8 cellular contexts compared by ENCODE assay signal in genomic region chr1:7783826-7784491, GRCh38. TPM values are rescaled to one million over a fixed set of nuclear protein-coding genes. Genes with fewer than 3 reads are reported as not detected.
A peak's percentile ranks its signal among the peaks of the same experiment; 100 is the strongest.
DNase-seq lines count a peak whose midpoint lies in the region; ATAC-seq and TF ChIP-seq lines count a peak whose summit lies in the region.

TSS of gene PER3 (plus strand) at chr1:7784291. CDS start at chr1:7784878, 587 bp downstream.

- H3K4me3 ChIP-seq in GM08714 (ENCODE audit: low read length) (peak within 1 kb of the TSS; percentile 68; the same call in 1 of the 2 replicates), NB4 (ENCODE audit: low read depth, low read length) (peak within 1 kb of the TSS; percentile 45), testis (peak within 1 kb of the TSS; percentile 66 to 72)

- no peaks in the 10 kb centered on the region for H3K27me3 ChIP-seq in testis

- H3K9me3 ChIP-seq in testis, result no peaks in the 10 kb centered on the region

- H3K27ac Mint-ChIP-seq in HFFc6 (peak within 1 kb of the TSS; percentile 82), osteocyte (ENCODE audit: unreplicated experiment) (peak within 1 kb of the TSS; percentile 67)
- no peak within 1 kb of the TSS for H3K27ac Mint-ChIP-seq in activated naive CD8-positive, alpha-beta T cell treated with anti-CD3 and anti-CD28 coated beads, Interleukin-2, amount 10 ng/mL, durations not matched to agents 7 days and 5 days

- H3K27me3 Mint-ChIP-seq in HFFc6 (ENCODE audit: insufficient read depth) (peaks cover 3% of the 10 kb centered on the region), osteocyte (ENCODE audit: unreplicated experiment) (no peaks in the 10 kb centered on the region)
- H3K27me3 Mint-ChIP-seq in activated naive CD8-positive, alpha-beta T cell treated with anti-CD3 and anti-CD28 coated beads, Interleukin-2, amount 10 ng/mL, durations not matched to agents 7 days and 5 days, result no peaks in the 10 kb centered on the region

- peak; percentile 92 for ATAC-seq in activated naive CD8-positive, alpha-beta T cell treated with anti-CD3 and anti-CD28 coated beads, Interleukin-2, amount 10 ng/mL, durations not matched to agents 7 days and 5 days (ENCODE audit: low read depth)

- WGBS in testis, 2 donors, result 1 to 6% methylated on average over 13 to 34 of the region's 90 CpGs

- no peak for TF ChIP-seq POLR2A in NB4 (IDR thresholded peaks at IDR 0.05; ENCODE audit: extremely low read depth, insufficient read length)
- no peak for TF ChIP-seq POLR2A in testis (IDR thresholded peaks at IDR 0.05)

- DNase-seq in HFFc6 (peak; percentile 94), NB4 (ENCODE audit: low read depth) (peak; percentile 91), SKM-1 treated with dmso at 0.1 percent for 144 hours (lab: John Stamatoyannopoulos, UW; ENCODE audit: unreplicated experiment) (peak; percentile 90), head of caudate nucleus (peak; percentile 95 to 99 (median 98)), osteocyte (ENCODE audit: extremely low spot score, unreplicated experiment) (peak; percentile 100), testis (peak; percentile 96)
- DNase-seq in activated naive CD8-positive, alpha-beta T cell treated with anti-CD3 and anti-CD28 coated beads, Interleukin-2, amount 10 ng/mL, durations not matched to agents 7 days and 5 days, result peak; percentile 96

- H3K4me1 Mint-ChIP-seq in HFFc6 (ENCODE audit: low read depth), result peaks cover 9% of the 10 kb centered on the region
- H3K4me1 Mint-ChIP-seq in activated naive CD8-positive, alpha-beta T cell treated with anti-CD3 and anti-CD28 coated beads, Interleukin-2, amount 10 ng/mL, durations not matched to agents 7 days and 5 days, result peaks cover 23% of the 10 kb centered on the region
- H3K4me1 Mint-ChIP-seq in osteocyte (ENCODE audit: unreplicated experiment), result peaks cover 13% of the 10 kb centered on the region

- H3K9me3 Mint-ChIP-seq in HFFc6 (no peaks in the 10 kb centered on the region), osteocyte (ENCODE audit: unreplicated experiment) (no peaks in the 10 kb centered on the region)
- no peaks in the 10 kb centered on the region for H3K9me3 Mint-ChIP-seq in activated naive CD8-positive, alpha-beta T cell treated with anti-CD3 and anti-CD28 coated beads, Interleukin-2, amount 10 ng/mL, durations not matched to agents 7 days and 5 days

- H3K4me3 Mint-ChIP-seq in HFFc6, result peak within 1 kb of the TSS; percentile 88
- H3K4me3 Mint-ChIP-seq in activated naive CD8-positive, alpha-beta T cell treated with anti-CD3 and anti-CD28 coated beads, Interleukin-2, amount 10 ng/mL, durations not matched to agents 7 days and 5 days, result peak within 1 kb of the TSS; percentile 81
- H3K4me3 Mint-ChIP-seq in osteocyte (ENCODE audit: unreplicated experiment), result peak within 1 kb of the TSS; percentile 80

- POLR2A ChIA-PET in activated naive CD8-positive, alpha-beta T cell treated with anti-CD3 and anti-CD28 coated beads, Interleukin-2, amount 10 ng/mL, durations not matched to agents 7 days and 5 days (lab: Charles Lee), result no interaction called here

- H3K36me3 ChIP-seq in testis (ENCODE audit: low read depth, missing control alignments), result no peaks in the 10 kb centered on the region

- intact Hi-C loops in head of caudate nucleus (cut with DNase I), result loop anchor here (1.0 kb wide), 1 partner anchor 13 kb away; the partner anchor contains the start of gene VAMP3
- intact Hi-C loops in testis (cut with DNase I; ENCODE audit: low total_unique reads), result no loop called here

- H3K36me3 Mint-ChIP-seq in HFFc6 (ENCODE audit: low read depth), result peaks cover 25% of the 10 kb centered on the region
- H3K36me3 Mint-ChIP-seq in activated naive CD8-positive, alpha-beta T cell treated with anti-CD3 and anti-CD28 coated beads, Interleukin-2, amount 10 ng/mL, durations not matched to agents 7 days and 5 days, result peaks cover 2% of the 10 kb centered on the region
- H3K36me3 Mint-ChIP-seq in osteocyte (ENCODE audit: unreplicated experiment), result peaks cover 8% of the 10 kb centered on the region

- peaks cover 14% of the 10 kb centered on the region for H3K4me1 ChIP-seq in testis

- peak within 1 kb of the TSS; percentile 93 to 97 for H3K27ac ChIP-seq in testis

- TF ChIP-seq CTCF in HFFc6 (IDR thresholded peaks at IDR 0.05) (no peak), NB4 (IDR thresholded peaks at IDR 0.05; ENCODE audit: low read depth, low read length) (no peak), osteocyte (IDR thresholded peaks at IDR 0.05) (no peak), testis (IDR thresholded peaks at IDR 0.05) (peak in 1 of 3 experiments; percentile 6)

RNA-seq across cellular contexts. Expression of gene PER3, which starts in this region (rescaled TPM):
- 1 to 10 TPM; 5.7 to 8.1 (median 7.7) TPM for total RNA-seq in HFFc6 (2021; fragmentation: NEBNext Ultra II Directional; extraction: Animal tissue kit (Norgen Biotek cat#: 25700))
- 1 to 10 TPM; 3.3 to 3.6 TPM for total RNA-seq in activated naive CD8-positive, alpha-beta T cell treated with anti-CD3 and anti-CD28 coated beads, Interleukin-2, amount 10 ng/mL, durations not matched to agents 7 days and 5 days
- total RNA-seq in osteocyte (8.5 and 8.8 TPM in 2 replicates), testis (10 to 100 TPM; 32.7 to 40.8 TPM)
- 15.4 TPM for polyA plus RNA-seq in testis (ENCODE audit: insufficient read depth, low read depth, low replicate concordance)

Comparison
In these comparisons a context has a peak if more than half of its experiments do, and no peak if none do; other contexts are left out.
1. Peak in every context shown above with its lines: DNase-seq, ATAC-seq, H3K4me3 ChIP-seq and H3K27ac ChIP-seq.